Comparison of ENCODE assay signal across 8 cellular contexts in the genomic region with DNA sequence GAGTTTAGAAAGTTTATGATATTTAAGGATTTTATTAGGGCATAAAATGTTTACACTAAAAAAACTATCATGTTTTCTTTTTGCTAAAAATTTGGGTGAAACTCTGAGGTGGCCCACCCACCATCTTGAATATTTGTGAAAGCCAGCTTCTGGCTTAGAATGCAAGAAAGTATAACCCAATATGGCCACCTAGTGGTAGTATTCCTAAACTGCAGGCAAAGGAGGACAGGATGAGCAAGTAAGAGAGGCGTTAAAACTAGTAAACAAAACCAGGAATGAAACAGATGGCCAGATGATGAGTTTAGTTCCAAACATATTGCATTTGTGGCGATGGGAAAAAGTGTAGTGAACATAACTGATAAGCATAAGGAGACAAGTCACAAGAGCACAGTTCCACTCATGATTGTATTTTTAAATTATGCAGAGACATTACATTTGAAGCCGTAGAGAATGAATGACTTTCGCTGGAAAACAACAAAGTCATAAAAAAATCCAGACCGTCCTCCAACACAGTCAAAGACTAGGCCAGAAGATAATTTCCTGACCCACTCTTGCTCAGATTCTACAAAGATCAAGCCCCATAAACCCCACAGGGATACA.
DNase-seq lines count a peak whose midpoint lies in the region; ATAC-seq and TF ChIP-seq lines count a peak whose summit lies in the region.

No MANE protein-coding gene starts in this region.

- ATAC-seq in GM19025 (IDR thresholded peaks at IDR 0.05; ENCODE audit: low read depth, unreplicated experiment), result peak; percentile 61
- ATAC-seq in left ventricle myocardium superior, result peak; percentile 64
- peak; percentile 80 for ATAC-seq in sciatic nerve
- ATAC-seq in GM21723 (IDR thresholded peaks at IDR 0.05; ENCODE audit: unreplicated experiment), result no peak

- DNase-seq in Caki2 (ENCODE audit: low read depth) (peak; percentile 37), HPDE6-E6E7 (ENCODE audit: extremely low spot score) (peak; percentile 41), NOMO-1 treated with DMSO at 0.1 percent for 48 hours (lab: John Stamatoyannopoulos, UW; ENCODE audit: unreplicated experiment) (peak; percentile 34), adrenal gland (peak; percentile 22 to 63 (median 59)), left ventricle myocardium superior (no peak), sciatic nerve (ENCODE audit: low spot score) (no peak)

- 47 to 55% (median 49%) methylated on average over 5 of the region's 5 CpGs for WGBS in adrenal gland, 4 donors

- no peak overlapping the region for H3K4me3 ChIP-seq in adrenal gland

- peaks cover 0 to 3% of the 10 kb centered on the region in 2 donors for H3K36me3 ChIP-seq in adrenal gland (replicated peaks in 1 of 2)

- no peaks in the 10 kb centered on the region for H3K9me3 ChIP-seq in adrenal gland (replicated peaks in 1 of 3)

- no peak for TF ChIP-seq POLR2A in adrenal gland (IDR thresholded peaks at IDR 0.05)

- intact Hi-C loops in adrenal gland (cut with DNase I), result loop anchor here in 1 of 2 donors (5.0 kb wide), 1 partner anchor 194 kb away; no protein-coding TSS in a partner anchor
- intact Hi-C loops in left ventricle myocardium superior (cut with micrococcal nuclease), result loop anchor here (10.0 kb wide), 1 partner anchor 191 kb away; no protein-coding TSS in a partner anchor
- intact Hi-C loops in sciatic nerve (cut with DNase I), result no loop called here

- peak; percentile 56 to 91 (median 84) for TF ChIP-seq CTCF in adrenal gland (IDR thresholded peaks at IDR 0.05)

- no peaks in the 10 kb centered on the region for H3K4me1 ChIP-seq in adrenal gland (replicated peaks in 1 of 2)

- no peaks in the 10 kb centered on the region for H3K27me3 ChIP-seq in adrenal gland

- H3K27ac ChIP-seq in adrenal gland, result no peak overlapping the region

- in situ Hi-C loops in Caki2 (cut with HindIII; ENCODE audit: low pct_unique_long_range_greater_than_20kb, low sequenced_read_pairs), result no loop called here

Comparison
In these comparisons a context has a peak if more than half of its experiments do, and no peak if none do; other contexts are left out.
1. DNase-seq: peak in Caki2 (single experiment), HPDE6-E6E7 (single experiment), NOMO-1 treated with DMSO at 0.1 percent for 48 hours (single experiment) and adrenal gland (7 of 7); none in left ventricle myocardium superior (single experiment) and sciatic nerve (single experiment).